Comparison of ENCODE assay signal across 9 cellular contexts in genomic region chr7:105013818-105014724, GRCh38. TPM values are rescaled to one million over a fixed set of nuclear protein-coding genes. Genes with fewer than 3 reads are reported as not detected.
A peak's percentile ranks its signal among the peaks of the same experiment; 100 is the strongest.
DNase-seq lines count a peak whose midpoint lies in the region; ATAC-seq, FAIRE-seq and TF ChIP-seq lines count a peak whose summit lies in the region.
"Had no signal": no experiment of that assay in that cellular context is flagged by ENCODE, and none has a peak within 500 bp of the region (broad histone marks: within the 10 kb centered on the region; RNA-seq: fewer than 3 reads in every experiment).

Gene KMT2E (plus strand): TSS chr7:105014205. CDS start chr7:105040953, 26,748 bp downstream.

- H3K27me3 Mint-ChIP-seq in CD14-positive monocyte (ENCODE audit: low read depth in 3 of 3) = peaks cover 0 to 8% (median 4%) of the 10 kb centered on the region in 3 donors

- no peaks in the 10 kb centered on the region for H3K79me1 ChIP-seq in H1 (ENCODE audit: low read depth, low read length)

- FAIRE-seq in H1 (lab: Jason Lieb, UNC) = no peak
- FAIRE-seq: islet of Langerhans had no signal

- peak within 1 kb of the TSS; percentile 77; the same call in 1 of the 2 replicates for H2AFZ ChIP-seq in H1 (ENCODE audit: low read length)

- H3K36me3 Mint-ChIP-seq in CD14-positive monocyte = peaks cover 7 to 10% of the 10 kb centered on the region in 2 donors

- H2BK120ac ChIP-seq in H1 (replicated peaks; ENCODE audit: low read depth, low read length) = peak within 1 kb of the TSS; percentile 99

- H3K18ac ChIP-seq in H1 (ENCODE audit: extremely low read depth, low read length) = peak within 1 kb of the TSS; percentile 98

- peaks cover 5% of the 10 kb centered on the region; the same call in 1 of the 2 replicates for H3K23me2 ChIP-seq in H1 (ENCODE audit: low read depth, low read length)

- H3K36me3 ChIP-seq in H1 (ENCODE audit: control insufficient read depth in 2 of 4, insufficient read depth in 4 of 4, low read length in 3 of 4) (peaks cover 0 to 6% (median 0%) of the 10 kb centered on the region in 4 experiments; a peak in 1 of 8 replicates), mesodermal cell (ENCODE audit: control insufficient read depth, insufficient read depth, low read length) (peaks cover 14% of the 10 kb centered on the region)

- peak in 1 of 2 experiments; percentile 81; a peak in 2 of 3 replicates for TF ChIP-seq POLR2A in H1 (IDR thresholded peaks at IDR 0.05; ENCODE audit: control extremely low read depth in 1 of 2, low read depth in 2 of 2, low read length in 2 of 2)

- peak within 1 kb of the TSS; percentile 100; the same call in 1 of the 2 replicates for H2AK5ac ChIP-seq in H1 (ENCODE audit: low read depth, low read length)

- peak; percentile 29 for ATAC-seq in GM19397 (IDR thresholded peaks at IDR 0.05; ENCODE audit: unreplicated experiment)

- H3K9me3 Mint-ChIP-seq in CD14-positive monocyte = peaks cover 0 to 5% (median 0%) of the 10 kb centered on the region in 7 donors

- peak within 1 kb of the TSS; percentile 100 for H3K27ac Mint-ChIP-seq in CD14-positive monocyte

- peaks cover 0 to 9% (median 1%) of the 10 kb centered on the region in 4 experiments; a peak in 3 of 7 replicates for H3K4me1 ChIP-seq in H1 (replicated peaks in 1 of 4; ENCODE audit: control insufficient read depth in 3 of 4, insufficient read depth in 4 of 4, low read length in 3 of 4)
- H3K4me1 ChIP-seq in mesodermal cell (ENCODE audit: control insufficient read depth, insufficient read depth, low read length, poor library complexity, severe bottlenecking) = no peaks in the 10 kb centered on the region

- peak within 1 kb of the TSS; percentile 49 to 81 for H3K4me2 ChIP-seq in H1 (ENCODE audit: insufficient read depth in 1 of 2, low read depth in 2 of 2, low read length in 2 of 2)

- H3K4me3 Mint-ChIP-seq in CD14-positive monocyte = peak within 1 kb of the TSS; percentile 97 to 98

- H3K9me3 ChIP-seq in H1 (ENCODE audit: insufficient read depth in 2 of 2, low read depth in 1 of 2, low read length in 1 of 2) (no peaks in the 10 kb centered on the region), mesodermal cell (ENCODE audit: control insufficient read depth, low read length) (no peaks in the 10 kb centered on the region)

- peak within 1 kb of the TSS; percentile 99 for H2BK12ac ChIP-seq in H1 (ENCODE audit: low read depth, low read length)

- H4K5ac ChIP-seq in H1 (ENCODE audit: insufficient read length, low read depth, low read length) = peak within 1 kb of the TSS; percentile 100

- peak; percentile 47 for TF ChIP-seq CTCF in CD14-positive monocyte (IDR thresholded peaks at IDR 0.05)
- peak in 1 of 3 experiments; percentile 1; a peak in 1 of 4 replicates for TF ChIP-seq CTCF in H1 (IDR thresholded peaks at IDR 0.05; ENCODE audit: control extremely low read depth in 1 of 3, insufficient read depth in 1 of 3, low read depth in 1 of 3, low read length in 3 of 3)

- CTCF ChIA-PET in H1 (lab: Charles Lee; ENCODE audit: partially characterized antibody) = interaction anchor here (0.5 to 3.4 kb wide), 14 partner anchors 9 to 532 kb away, joined by 3 to 18 read pairs (median 3); no protein-coding TSS in a partner anchor

- peak; percentile 54 to 88 for TF ChIP-seq EP300 in H1 (IDR thresholded peaks at IDR 0.05; ENCODE audit: borderline replicate concordance in 1 of 2, low read depth in 2 of 2, low read length in 2 of 2)

- H4K8ac ChIP-seq in H1 (ENCODE audit: extremely low read depth, insufficient read depth, low read length) = peak within 1 kb of the TSS; percentile 100

- H3K56ac ChIP-seq in H1 (replicated peaks; ENCODE audit: insufficient read length, low read depth, low read length) = peak within 1 kb of the TSS; percentile 99

- peak within 1 kb of the TSS; percentile 97 for H3K14ac ChIP-seq in H1 (ENCODE audit: insufficient read length)

- peak; percentile 92 for DNase-seq in CD14-positive monocyte (ENCODE audit: low spot score)
- DNase-seq in HK-2 (ENCODE audit: unreplicated experiment) = peak; percentile 91
- DNase-seq in NOMO-1 (lab: John Stamatoyannopoulos, UW; ENCODE audit: unreplicated experiment in 2 of 2) = peak; percentile 49 to 81
- peak; percentile 74 to 83 (median 81) for DNase-seq in activated CD8-positive, alpha-beta memory T cell treated with anti-CD3 and anti-CD28 coated beads for 48 hours (ENCODE audit: low read depth in 2 of 3, low spot score in 2 of 3)
- DNase-seq in H1 (ENCODE audit: low read depth in 1 of 2, low spot score in 2 of 2) = peak; percentile 36 to 93
- DNase-seq in stimulated activated CD8-positive, alpha-beta memory T cell treated with anti-CD3 and anti-CD28 coated beads, Interleukin-15, amount 100 ng/mL, for 4 hours (ENCODE audit: low read depth in 2 of 2) = peak; percentile 81 to 83

- H3K27ac ChIP-seq in H1 (ENCODE audit: low read depth, low read length) = peak within 1 kb of the TSS; percentile 100
- peak within 1 kb of the TSS; percentile 100 for H3K27ac ChIP-seq in mesodermal cell (ENCODE audit: low read depth, low read length, severe bottlenecking)

- peaks cover 37% of the 10 kb centered on the region for H3K4me1 Mint-ChIP-seq in CD14-positive monocyte

- peak within 1 kb of the TSS; percentile 99; the same call in 1 of the 2 replicates for H2BK15ac ChIP-seq in H1 (ENCODE audit: low read length)

- WGBS in H1 (ENCODE audit: extremely low coverage in 1 of 2, insufficient coverage in 1 of 2, insufficient read length in 1 of 2, insufficient replicate concordance in 2 of 2, low coverage in 1 of 2, low lambda C conversion rate in 2 of 2, missing lambda C conversion rate in 1 of 2), 2 experiments = 2% methylated on average over 48 of the region's 70 CpGs; no CpG with 5 or more reads in 1 of the 2 experiments
- WGBS in mesodermal cell (ENCODE audit: insufficient coverage in 2 of 2), 2 experiments = 0% methylated on average over 37 to 46 of the region's 70 CpGs

- 0 out of 2 replicates have a peak within 1 kb of the TSS, but pooled peaks have one; percentile 87 for H2BK20ac ChIP-seq in H1 (ENCODE audit: low read length)

- no peak for TF ChIP-seq RAD21 in H1 (IDR thresholded peaks at IDR 0.05 in 1 of 2, conservative IDR thresholded peaks at IDR 0.05 in 1 of 2; ENCODE audit: low read depth in 2 of 2, low read length in 2 of 2)

- intact Hi-C loops in CD14-positive monocyte (cut with micrococcal nuclease) = loop anchor here (1.0 to 10.0 kb wide), 4 partner anchors 29 to 69 kb away; no protein-coding TSS in a partner anchor

- peak within 1 kb of the TSS; percentile 100 for H2BK5ac ChIP-seq in H1 (ENCODE audit: low read depth, low read length)

- peak within 1 kb of the TSS; percentile 61 for H3K23ac ChIP-seq in H1 (ENCODE audit: insufficient read length)

- H3K4ac ChIP-seq in H1 (replicated peaks; ENCODE audit: insufficient read length, low read depth, low read length) = peak within 1 kb of the TSS; percentile 100

- H3K27me3 ChIP-seq in H1 (replicated peaks in 1 of 4; ENCODE audit: control insufficient read depth in 3 of 4, extremely low read depth in 1 of 4, insufficient read depth in 3 of 4, low read length in 3 of 4) = no peaks in the 10 kb centered on the region

- peak within 1 kb of the TSS; percentile 100 for H3K9ac ChIP-seq in H1 (replicated peaks in 1 of 4; ENCODE audit: extremely low read depth in 1 of 4, low read depth in 3 of 4, low read length in 3 of 4)

- peaks cover 45 to 50% of the 10 kb centered on the region in 2 experiments for H3K79me2 ChIP-seq in H1 (ENCODE audit: control insufficient read depth in 1 of 2, insufficient read depth in 2 of 2, low read length in 2 of 2)

- H3K4me3 ChIP-seq in H1 (ENCODE audit: extremely low read depth in 1 of 4, insufficient read depth in 2 of 4, low read depth in 3 of 4, low read length in 4 of 4) (peak within 1 kb of the TSS; percentile 89 to 99 (median 97)), mesodermal cell (ENCODE audit: extremely low read depth, insufficient read depth, low read length, poor library complexity, severe bottlenecking) (peak within 1 kb of the TSS; percentile 95)

- POLR2A ChIA-PET in H1 (lab: Charles Lee; ENCODE audit: partially characterized antibody) = interaction anchor here (0.6 to 6.7 kb wide), 32 partner anchors 8 to 958 kb away, joined by 3 to 118 read pairs (median 6); no protein-coding TSS in a partner anchor

- H4K20me1 ChIP-seq in H1 (replicated peaks in 1 of 2; ENCODE audit: control insufficient read depth in 1 of 2, insufficient read depth in 2 of 2, low read length in 2 of 2) = peaks cover 5 to 6% of the 10 kb centered on the region in 2 experiments

- H4K91ac ChIP-seq in H1 (replicated peaks; ENCODE audit: insufficient read length, low read length) = peak within 1 kb of the TSS; percentile 100

TF ChIP-seq in H1, 55 proteins besides CTCF, POLR2A, EP300 and RAD21 (continues in another document):
- TF ChIP-seq KDM1A (IDR thresholded peaks at IDR 0.05; ENCODE audit: borderline replicate concordance, low read length) (peak; percentile 24; the same call in 1 of the 2 replicates), RFX5 (IDR thresholded peaks at IDR 0.05; ENCODE audit: borderline replicate concordance, low read depth, low read length) (no peak), TCF12 (IDR thresholded peaks at IDR 0.05; ENCODE audit: low read depth, low read length) (no peak), RBBP5 (IDR thresholded peaks at IDR 0.05; ENCODE audit: borderline replicate concordance, low read depth, low read length) (no peak; the same call in 1 of the 2 replicates), JUND (IDR thresholded peaks at IDR 0.05; ENCODE audit: low read length) (no peak), TBP (IDR thresholded peaks at IDR 0.05; ENCODE audit: low read depth, low read length) (peak; percentile 53; the same call in 1 of the 2 replicates), HDAC2 (IDR thresholded peaks at IDR 0.05; ENCODE audit: borderline replicate concordance in 1 of 2, low read depth in 2 of 2, low read length in 2 of 2) (peak in 1 of 2 experiments; percentile 24; a peak in 1 of 4 replicates), ZNF274 (IDR thresholded peaks at IDR 0.05; ENCODE audit: borderline replicate concordance, extremely low read depth, low read length) (no peak), PHF8 (conservative IDR thresholded peaks at IDR 0.05; ENCODE audit: low read depth, low read length) (0 out of 2 replicates have a peak, but pooled peaks have one; percentile 45)

RNA-seq across cellular contexts. Expression of gene KMT2E, which starts in this region (rescaled TPM):
- polyA plus RNA-seq in CD14-positive monocyte (10 to 100 TPM; 33.1 to 58.0 TPM), H1 (2011; rRNA removed) (10.9 and 12.5 TPM in 2 replicates)
- total RNA-seq in H1 (2021; fragmentation: NEBNext Ultra II Directional; extraction: Animal tissue kit (Norgen Biotek cat#: 25700)) = 43.8 and 45.0 TPM in 2 replicates
- polyA plus RNA-seq in H1 (2011; cell fraction: cytosol; rRNA removed) = 10.3 TPM
- 29.9 TPM for polyA plus RNA-seq in H1 (2011; cell fraction: nucleus; rRNA removed)
- 29.3 to 30.8 TPM (median 30.3 TPM) in 4 replicates for polyA plus RNA-seq in H1 (2012, experiment 1 of 2)
- polyA plus RNA-seq in H1 (2012, experiment 2 of 2) = 1.4 TPM
- polyA plus RNA-seq in H1 (2013, experiment 1 of 2) = 23.6 TPM
- polyA plus RNA-seq in H1 (2013, experiment 2 of 2) = 21.7 TPM
- polyA minus RNA-seq in H1 (2011; rRNA and poly(A)+ RNA removed) = 60.3 and 78.3 TPM in 2 replicates
- polyA minus RNA-seq in H1 (2011; cell fraction: cytosol; rRNA and poly(A)+ RNA removed) = 24.1 TPM
- polyA minus RNA-seq in H1 (2011; cell fraction: nucleus; rRNA and poly(A)+ RNA removed) = 127 TPM
- 44.2 TPM for polyA plus RNA-seq in mesodermal cell (2013, experiment 1 of 2)
- 43.7 TPM for polyA plus RNA-seq in mesodermal cell (2013, experiment 2 of 2)

Comparison
In these comparisons a context has a peak if more than half of its experiments do, and no peak if none do; other contexts are left out.
1. Peak in every context shown above with its lines: DNase-seq, ATAC-seq, H3K4me3 ChIP-seq and H3K27ac ChIP-seq.